ENCODE assay signal across 9 cellular contexts in genomic region chr17:74467221-74467951, GRCh38. TPM values are rescaled to one million over a fixed set of nuclear protein-coding genes. Genes with fewer than 3 reads are reported as not detected.
DNase-seq lines count a peak whose midpoint lies in the region; ATAC-seq and TF ChIP-seq lines count a peak whose summit lies in the region.
"Had no signal": no experiment of that assay in that cellular context is flagged by ENCODE, and none has a peak within 500 bp of the region (broad histone marks: within the 10 kb centered on the region; RNA-seq: fewer than 3 reads in every experiment).

No MANE protein-coding gene starts in this region.

- H3K27ac ChIP-seq in effector memory CD4-positive, alpha-beta T cell (ENCODE audit: insufficient read depth, low read length, poor library complexity, severe bottlenecking) = peak overlapping the region; percentile 53
- no peak overlapping the region for H3K27ac ChIP-seq in subcutaneous abdominal adipose tissue (ENCODE audit: low read depth, low read length)

- peaks cover 4% of the 10 kb centered on the region for H3K27me3 Mint-ChIP-seq in glutamatergic neuron (ENCODE audit: unreplicated experiment)

- H3K36me3 Mint-ChIP-seq in glutamatergic neuron (ENCODE audit: unreplicated experiment) = no peaks in the 10 kb centered on the region

- TF ChIP-seq CTCF in GM10266 (IDR thresholded peaks at IDR 0.05; ENCODE audit: control insufficient read depth, insufficient read depth, low read depth, missing control alignments) (no peak), glutamatergic neuron (IDR thresholded peaks at IDR 0.05; ENCODE audit: partially characterized antibody, unreplicated experiment) (no peak)

- no peaks in the 10 kb centered on the region for H3K27me3 ChIP-seq in effector memory CD4-positive, alpha-beta T cell (replicated peaks; ENCODE audit: control insufficient read depth, insufficient read depth, low read length, poor library complexity, severe bottlenecking)
- peaks cover 14 to 24% (median 21%) of the 10 kb centered on the region in 5 donors for H3K27me3 ChIP-seq in subcutaneous abdominal adipose tissue (ENCODE audit: control insufficient read depth in 5 of 5, insufficient read depth in 4 of 5, low read length in 5 of 5)
- H3K27me3 ChIP-seq: pancreas had no signal

- peak; percentile 77 for DNase-seq in GM10266 (ENCODE audit: extremely low spot score)
- DNase-seq in effector memory CD4-positive, alpha-beta T cell = no peak
- DNase-seq in stimulated activated CD8-positive, alpha-beta memory T cell treated with anti-CD3 and anti-CD28 coated beads, Interleukin-4, amount 100 ng/mL, for 48 hours = no peak
- DNase-seq in NCI-H510A treated with DMSO at 0.1 percent for 48 hours (lab: John Stamatoyannopoulos, UW) = no peak
- no peak for DNase-seq in glutamatergic neuron
- DNase-seq: pancreas had no signal

- no peak overlapping the region for H3K4me3 Mint-ChIP-seq in glutamatergic neuron (ENCODE audit: unreplicated experiment)

- H3K4me3 ChIP-seq in effector memory CD4-positive, alpha-beta T cell (ENCODE audit: insufficient read depth, low read depth, low read length, poor library complexity, severe bottlenecking) = peak overlapping the region; percentile 55
- H3K4me3 ChIP-seq in subcutaneous abdominal adipose tissue (ENCODE audit: low read depth in 1 of 5, low read length in 5 of 5) = peak overlapping the region in 4 of 5 donors; percentile 25 to 60 (median 46)

- ATAC-seq in GM19463 (IDR thresholded peaks at IDR 0.05; ENCODE audit: unreplicated experiment) = peak; percentile 61
- peak; percentile 50 for ATAC-seq in HG03460 (IDR thresholded peaks at IDR 0.05; ENCODE audit: unreplicated experiment)

- H3K36me3 ChIP-seq in effector memory CD4-positive, alpha-beta T cell (ENCODE audit: control insufficient read depth, insufficient read depth, low read length) = no peaks in the 10 kb centered on the region
- peaks cover 0 to 2% (median 0%) of the 10 kb centered on the region in 5 donors for H3K36me3 ChIP-seq in subcutaneous abdominal adipose tissue (ENCODE audit: control insufficient read depth in 5 of 5, insufficient read depth in 5 of 5, low read length in 5 of 5)
- H3K36me3 ChIP-seq: pancreas had no signal

- H3K9me3 Mint-ChIP-seq in glutamatergic neuron (ENCODE audit: unreplicated experiment) = peaks cover 3% of the 10 kb centered on the region

- H3K9me3 ChIP-seq in effector memory CD4-positive, alpha-beta T cell (ENCODE audit: control insufficient read depth, low read length) = no peaks in the 10 kb centered on the region
- no peaks in the 10 kb centered on the region for H3K9me3 ChIP-seq in subcutaneous abdominal adipose tissue (ENCODE audit: control insufficient read depth in 5 of 5, low read length in 5 of 5)
- H3K9me3 ChIP-seq: pancreas had no signal

- no peak overlapping the region for H3K27ac Mint-ChIP-seq in glutamatergic neuron (ENCODE audit: unreplicated experiment)

- peaks cover 34% of the 10 kb centered on the region for H3K4me1 ChIP-seq in effector memory CD4-positive, alpha-beta T cell (ENCODE audit: control insufficient read depth, insufficient read depth, low read length, poor library complexity, severe bottlenecking)
- peaks cover 0 to 25% (median 8%) of the 10 kb centered on the region in 5 donors for H3K4me1 ChIP-seq in subcutaneous abdominal adipose tissue (ENCODE audit: control insufficient read depth in 5 of 5, insufficient read depth in 5 of 5, low read length in 5 of 5)
- H3K4me1 ChIP-seq: pancreas had no signal

- H3K4me1 Mint-ChIP-seq in glutamatergic neuron (ENCODE audit: low read depth, unreplicated experiment) = peaks cover 8% of the 10 kb centered on the region

- no peak overlapping the region for H3K9ac ChIP-seq in subcutaneous abdominal adipose tissue (ENCODE audit: low read length in 5 of 5)

RNA-seq across cellular contexts. Expression of gene CD300A, which starts 1.0 kb away (rescaled TPM):
- 0.25 TPM for total RNA-seq in glutamatergic neuron (ENCODE audit: unreplicated experiment)

RNA-seq across cellular contexts. Expression of gene GPRC5C, which starts 35.5 kb away (rescaled TPM):
- total RNA-seq in glutamatergic neuron (ENCODE audit: unreplicated experiment) = 93.3 TPM
